1 cellular context compared by ENCODE assay signal in the genomic region with DNA sequence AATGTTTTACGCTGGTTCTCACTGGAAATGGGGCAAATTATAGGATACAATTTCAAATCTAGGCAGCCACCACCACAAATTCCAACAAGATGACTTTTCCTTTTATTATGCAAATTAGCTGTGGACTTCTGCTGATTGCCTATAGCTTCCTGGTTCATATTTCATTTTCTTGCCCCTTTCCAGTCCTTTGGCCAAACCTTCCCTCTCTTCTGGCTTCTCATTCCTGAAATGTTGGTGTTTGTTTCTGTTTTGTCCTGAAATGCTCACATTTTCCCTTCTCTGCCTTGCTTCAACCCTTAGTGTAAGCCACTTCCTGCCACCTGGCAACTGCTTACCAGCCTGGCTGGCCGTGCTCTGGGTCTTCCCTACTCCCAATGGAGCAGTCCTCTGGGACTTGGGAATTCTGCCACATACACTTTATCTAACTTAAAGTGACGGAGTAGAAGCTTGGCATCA.
TF ChIP-seq lines count a peak whose summit lies in the region.

No MANE protein-coding gene starts in this region.

TF ChIP-seq in HepG2, 621 proteins besides CTCF, POLR2A, EP300 and RAD21:
- no peak for TF ChIP-seq TOPORS (CRISPR knock-in tag; IDR thresholded peaks at IDR 0.05)
- peak; percentile 88 for TF ChIP-seq RFX5 (IDR thresholded peaks at IDR 0.05; ENCODE audit: low read depth, low read length)
